1 cellular context compared by ENCODE assay signal in the genomic region with DNA sequence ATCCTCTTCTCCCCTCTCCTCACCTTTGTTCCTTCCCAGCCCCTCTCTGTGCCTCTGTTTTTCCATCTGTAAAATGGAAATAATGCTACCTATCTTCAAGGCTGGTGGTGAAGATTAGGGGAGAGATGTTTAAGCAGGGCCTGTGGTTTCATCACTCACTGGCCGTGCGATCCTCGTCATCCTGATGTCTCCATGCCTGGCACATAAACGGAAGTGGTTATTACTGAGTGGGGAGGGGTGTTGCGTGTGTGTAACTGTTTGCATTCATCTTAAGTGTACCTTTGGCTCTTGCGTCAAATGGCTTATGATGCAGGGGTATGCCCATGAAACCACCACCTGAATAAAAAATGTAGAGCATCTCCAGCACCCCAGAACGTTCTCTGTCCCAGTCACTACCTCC.
TF ChIP-seq lines count a peak whose summit lies in the region.

No MANE protein-coding gene starts in this region.

TF ChIP-seq in H1, 55 proteins besides CTCF, POLR2A, EP300 and RAD21:
- TF ChIP-seq SIX5 (IDR thresholded peaks at IDR 0.05; ENCODE audit: low read depth, low read length) (no peak), CHD2 (IDR thresholded peaks at IDR 0.05; ENCODE audit: low read length) (no peak), CBX8 (IDR thresholded peaks at IDR 0.05; ENCODE audit: borderline replicate concordance, low read depth, low read length) (no peak), ZNF274 (IDR thresholded peaks at IDR 0.05; ENCODE audit: borderline replicate concordance, extremely low read depth, low read length) (no peak), CBX5 (IDR thresholded peaks at IDR 0.05; ENCODE audit: low read depth, low read length) (no peak), YY1 (IDR thresholded peaks at IDR 0.05; ENCODE audit: low read depth, low read length) (no peak), HDAC2 (IDR thresholded peaks at IDR 0.05; ENCODE audit: borderline replicate concordance in 1 of 2, low read depth in 2 of 2, low read length in 2 of 2) (no peak), SP2 (IDR thresholded peaks at IDR 0.05; ENCODE audit: low read length) (no peak)
